18 cellular contexts compared by ENCODE assay signal in genomic region chr1:152907686-152908601, GRCh38. TPM values are rescaled to one million over a fixed set of nuclear protein-coding genes. Genes with fewer than 3 reads are reported as not detected.
DNase-seq lines count a peak whose midpoint lies in the region; ATAC-seq, FAIRE-seq and TF ChIP-seq lines count a peak whose summit lies in the region.
"Had no signal": no experiment of that assay in that cellular context is flagged by ENCODE, and none has a peak within 500 bp of the region (broad histone marks: within the 10 kb centered on the region; RNA-seq: fewer than 3 reads in every experiment).

TSS of gene IVL (plus strand) at chr1:152908546. CDS start at chr1:152909798, 1,252 bp downstream.

- CTCF ChIA-PET in activated CD8-positive, alpha-beta T cell treated with anti-CD3 and anti-CD28 coated beads for 36 hours (lab: Charles Lee), result no interaction called here
- CTCF ChIA-PET in activated CD8-positive, alpha-beta T cell treated with anti-CD3 and anti-CD28 coated beads, Interleukin-2, amount 10 ng/mL, durations not matched to agents 7 days and 5 days (lab: Charles Lee), result no interaction called here

- DNase-seq in activated CD8-positive, alpha-beta T cell treated with anti-CD3 and anti-CD28 coated beads for 36 hours, result no peak
- DNase-seq in activated CD8-positive, alpha-beta T cell treated with anti-CD3 and anti-CD28 coated beads, Interleukin-2, amount 10 ng/mL, durations not matched to agents 7 days and 5 days, result no peak
- DNase-seq in bronchial epithelial cell (ENCODE audit: low read depth) (peak; percentile 92), type B pancreatic cell (ENCODE audit: extremely low spot score, unreplicated experiment) (no peak), globus pallidus (ENCODE audit: low spot score) (no peak)
- DNase-seq: activated CD8-positive, alpha-beta memory T cell treated with anti-CD3 and anti-CD28 coated beads, Interleukin-2, amount 50 U/mL, for 4 hours; DMS 273 treated with DMSO at 0.1 percent for 48 hours; effector memory CD4-positive, alpha-beta T cell; heart right ventricle; NCI-H2171; T-helper 9 cell had no signal

- H3K4me1 Mint-ChIP-seq in activated CD8-positive, alpha-beta T cell treated with anti-CD3 and anti-CD28 coated beads for 36 hours (ENCODE audit: low read depth), result peaks cover 6% of the 10 kb centered on the region
- H3K4me1 Mint-ChIP-seq in activated CD8-positive, alpha-beta T cell treated with anti-CD3 and anti-CD28 coated beads, Interleukin-2, amount 10 ng/mL, durations not matched to agents 7 days and 5 days (ENCODE audit: low read depth), result no peaks in the 10 kb centered on the region
- H3K4me1 Mint-ChIP-seq in type B pancreatic cell (ENCODE audit: unreplicated experiment), result no peaks in the 10 kb centered on the region

- no peaks in the 10 kb centered on the region for H3K36me3 ChIP-seq in bronchial epithelial cell (ENCODE audit: control insufficient read depth, insufficient read depth, low read length)
- H3K36me3 ChIP-seq: ascending aorta, heart right ventricle had no signal

- POLR2A ChIA-PET in activated CD8-positive, alpha-beta T cell treated with anti-CD3 and anti-CD28 coated beads for 36 hours (lab: Charles Lee), result no interaction called here
- POLR2A ChIA-PET in activated CD8-positive, alpha-beta T cell treated with anti-CD3 and anti-CD28 coated beads, Interleukin-2, amount 10 ng/mL, durations not matched to agents 7 days and 5 days (lab: Charles Lee), result no interaction called here

- H3K27ac Mint-ChIP-seq in activated CD8-positive, alpha-beta T cell treated with anti-CD3 and anti-CD28 coated beads for 36 hours, result no peak within 1 kb of the TSS
- H3K27ac Mint-ChIP-seq in activated CD8-positive, alpha-beta T cell treated with anti-CD3 and anti-CD28 coated beads, Interleukin-2, amount 10 ng/mL, durations not matched to agents 7 days and 5 days, result no peak within 1 kb of the TSS
- H3K27ac Mint-ChIP-seq in type B pancreatic cell, result no peak within 1 kb of the TSS

- H3K36me3 Mint-ChIP-seq in activated CD8-positive, alpha-beta T cell treated with anti-CD3 and anti-CD28 coated beads for 36 hours (ENCODE audit: low read depth), result no peaks in the 10 kb centered on the region
- no peaks in the 10 kb centered on the region for H3K36me3 Mint-ChIP-seq in activated CD8-positive, alpha-beta T cell treated with anti-CD3 and anti-CD28 coated beads, Interleukin-2, amount 10 ng/mL, durations not matched to agents 7 days and 5 days (ENCODE audit: low read depth)
- no peaks in the 10 kb centered on the region for H3K36me3 Mint-ChIP-seq in type B pancreatic cell

- no peak within 1 kb of the TSS for H3K4me3 Mint-ChIP-seq in activated CD8-positive, alpha-beta T cell treated with anti-CD3 and anti-CD28 coated beads for 36 hours
- H3K4me3 Mint-ChIP-seq in activated CD8-positive, alpha-beta T cell treated with anti-CD3 and anti-CD28 coated beads, Interleukin-2, amount 10 ng/mL, durations not matched to agents 7 days and 5 days, result no peak within 1 kb of the TSS
- no peak within 1 kb of the TSS for H3K4me3 Mint-ChIP-seq in type B pancreatic cell

- peak; percentile 92 for FAIRE-seq in bronchial epithelial cell (lab: Jason Lieb, UNC)
- FAIRE-seq: K562 had no signal

- peaks cover 33% of the 10 kb centered on the region for H3K27me3 Mint-ChIP-seq in activated CD8-positive, alpha-beta T cell treated with anti-CD3 and anti-CD28 coated beads for 36 hours
- H3K27me3 Mint-ChIP-seq in activated CD8-positive, alpha-beta T cell treated with anti-CD3 and anti-CD28 coated beads, Interleukin-2, amount 10 ng/mL, durations not matched to agents 7 days and 5 days (ENCODE audit: low read depth), result peaks cover 3% of the 10 kb centered on the region
- no peaks in the 10 kb centered on the region for H3K27me3 Mint-ChIP-seq in type B pancreatic cell

- intact Hi-C loops in activated CD8-positive, alpha-beta T cell treated with anti-CD3 and anti-CD28 coated beads for 36 hours (cut with micrococcal nuclease), result no loop called here

- TF ChIP-seq CTCF in activated CD8-positive, alpha-beta T cell treated with anti-CD3 and anti-CD28 coated beads for 36 hours (IDR thresholded peaks at IDR 0.05), result no peak
- TF ChIP-seq CTCF in bronchial epithelial cell (IDR thresholded peaks at IDR 0.05; ENCODE audit: insufficient read depth, low read length, severe bottlenecking) (no peak), type B pancreatic cell (conservative IDR thresholded peaks at IDR 0.05) (no peak)

- peaks cover 5% of the 10 kb centered on the region for H3K27me3 ChIP-seq in bronchial epithelial cell (ENCODE audit: control insufficient read depth, insufficient read depth, low read length)

- H3K4me3 ChIP-seq in bronchial epithelial cell (ENCODE audit: low read depth, low read length), result no peak within 1 kb of the TSS
- H3K4me3 ChIP-seq: ascending aorta, heart right ventricle, K562 had no signal

- H3K9me3 Mint-ChIP-seq in activated CD8-positive, alpha-beta T cell treated with anti-CD3 and anti-CD28 coated beads for 36 hours, result no peaks in the 10 kb centered on the region
- H3K9me3 Mint-ChIP-seq in activated CD8-positive, alpha-beta T cell treated with anti-CD3 and anti-CD28 coated beads, Interleukin-2, amount 10 ng/mL, durations not matched to agents 7 days and 5 days (ENCODE audit: insufficient read depth), result no peaks in the 10 kb centered on the region
- H3K9me3 Mint-ChIP-seq in type B pancreatic cell, result no peaks in the 10 kb centered on the region

- peak; percentile 24 for ATAC-seq in activated CD8-positive, alpha-beta T cell treated with anti-CD3 and anti-CD28 coated beads for 36 hours
- no peak for ATAC-seq in activated CD8-positive, alpha-beta T cell treated with anti-CD3 and anti-CD28 coated beads, Interleukin-2, amount 10 ng/mL, durations not matched to agents 7 days and 5 days
- peak; percentile 58 for ATAC-seq in HG03442 (IDR thresholded peaks at IDR 0.05; ENCODE audit: unreplicated experiment)
- no peak for ATAC-seq in GM19324 (IDR thresholded peaks at IDR 0.05; ENCODE audit: low FRiP score, unreplicated experiment)
- no peak for ATAC-seq in GM21423 (IDR thresholded peaks at IDR 0.05; ENCODE audit: unreplicated experiment)
- ATAC-seq: heart right ventricle, K562 had no signal

RNA-seq across cellular contexts. Expression of gene IVL, which starts in this region (rescaled TPM):
- total RNA-seq in activated CD8-positive, alpha-beta T cell treated with anti-CD3 and anti-CD28 coated beads for 36 hours, result not detected
- not detected for total RNA-seq in activated CD8-positive, alpha-beta T cell treated with anti-CD3 and anti-CD28 coated beads, Interleukin-2, amount 10 ng/mL, durations not matched to agents 7 days and 5 days
- total RNA-seq in bronchial epithelial cell (1.6 and 14.6 TPM in 2 replicates), type B pancreatic cell (ENCODE audit: low replicate concordance) (10.9 and 19.3 TPM in 2 replicates)
- total RNA-seq: ascending aorta, heart right ventricle, K562, lung microvascular endothelial cell, subcutaneous adipose tissue had no signal

Comparison
In these comparisons a context has a peak if more than half of its experiments do, and no peak if none do; other contexts are left out.
1. Peak in ATAC-seq in activated CD8-positive, alpha-beta T cell treated with anti-CD3 and anti-CD28 coated beads for 36 hours; RNA of the gene not detected or under 1 TPM.